In the genomic region with DNA sequence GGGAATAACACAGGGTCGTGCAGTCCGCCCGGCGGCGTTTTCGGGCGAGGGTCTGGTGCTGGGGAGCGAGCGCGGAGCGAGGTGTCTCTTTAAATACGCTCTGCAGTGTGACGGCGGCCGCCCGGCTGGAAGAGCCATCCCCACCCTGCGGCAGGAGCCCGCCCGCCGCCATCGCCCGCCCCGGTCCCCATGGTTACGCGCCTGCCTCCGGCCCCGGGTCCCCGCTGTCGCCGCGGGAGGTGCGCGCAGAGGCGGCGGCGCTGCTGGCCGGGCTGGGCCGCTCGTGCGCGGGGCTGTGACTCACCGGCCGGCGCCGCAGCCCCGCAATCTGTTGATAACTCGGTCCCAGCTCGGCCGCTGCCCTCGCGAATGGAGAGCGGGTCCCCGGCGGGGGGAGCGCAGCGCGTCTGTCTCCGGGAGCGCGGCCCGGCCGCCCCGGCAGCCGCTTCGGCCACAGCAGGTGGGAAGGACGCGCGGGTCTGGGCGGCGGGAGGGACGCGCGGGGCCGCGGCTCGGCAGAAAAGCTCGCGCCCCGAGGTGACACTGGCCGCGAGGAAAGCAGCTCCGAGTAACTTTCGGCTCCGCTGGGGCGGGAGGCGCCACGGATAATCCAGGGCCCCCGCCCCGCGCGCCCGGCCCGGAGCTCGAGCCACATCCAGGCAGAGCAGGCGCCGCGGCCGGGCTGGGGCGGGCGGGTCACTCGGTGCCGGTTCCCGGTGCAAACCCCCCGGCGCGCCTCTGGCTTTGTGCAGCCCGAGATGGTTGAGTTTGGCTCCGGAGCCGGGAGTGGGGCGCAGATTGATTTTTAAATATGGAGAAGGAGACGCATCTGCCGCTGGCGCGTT, we compare ENCODE assay signal across 1 cellular context.
TF ChIP-seq lines count a peak whose summit lies in the region.

A gene with protein sequence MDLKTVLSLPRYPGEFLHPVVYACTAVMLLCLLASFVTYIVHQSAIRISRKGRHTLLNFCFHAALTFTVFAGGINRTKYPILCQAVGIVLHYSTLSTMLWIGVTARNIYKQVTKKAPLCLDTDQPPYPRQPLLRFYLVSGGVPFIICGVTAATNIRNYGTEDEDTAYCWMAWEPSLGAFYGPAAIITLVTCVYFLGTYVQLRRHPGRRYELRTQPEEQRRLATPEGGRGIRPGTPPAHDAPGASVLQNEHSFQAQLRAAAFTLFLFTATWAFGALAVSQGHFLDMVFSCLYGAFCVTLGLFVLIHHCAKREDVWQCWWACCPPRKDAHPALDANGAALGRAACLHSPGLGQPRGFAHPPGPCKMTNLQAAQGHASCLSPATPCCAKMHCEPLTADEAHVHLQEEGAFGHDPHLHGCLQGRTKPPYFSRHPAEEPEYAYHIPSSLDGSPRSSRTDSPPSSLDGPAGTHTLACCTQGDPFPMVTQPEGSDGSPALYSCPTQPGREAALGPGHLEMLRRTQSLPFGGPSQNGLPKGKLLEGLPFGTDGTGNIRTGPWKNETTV (plus strand): TSS at position 246 of the 845 bp plus-strand sequence. CDS start 986 bp downstream, outside the sequence.

TF ChIP-seq in HEK293, 187 proteins besides CTCF, POLR2A, EP300 and RAD21 (continued from another document):
- TF ChIP-seq, protein P1, sequence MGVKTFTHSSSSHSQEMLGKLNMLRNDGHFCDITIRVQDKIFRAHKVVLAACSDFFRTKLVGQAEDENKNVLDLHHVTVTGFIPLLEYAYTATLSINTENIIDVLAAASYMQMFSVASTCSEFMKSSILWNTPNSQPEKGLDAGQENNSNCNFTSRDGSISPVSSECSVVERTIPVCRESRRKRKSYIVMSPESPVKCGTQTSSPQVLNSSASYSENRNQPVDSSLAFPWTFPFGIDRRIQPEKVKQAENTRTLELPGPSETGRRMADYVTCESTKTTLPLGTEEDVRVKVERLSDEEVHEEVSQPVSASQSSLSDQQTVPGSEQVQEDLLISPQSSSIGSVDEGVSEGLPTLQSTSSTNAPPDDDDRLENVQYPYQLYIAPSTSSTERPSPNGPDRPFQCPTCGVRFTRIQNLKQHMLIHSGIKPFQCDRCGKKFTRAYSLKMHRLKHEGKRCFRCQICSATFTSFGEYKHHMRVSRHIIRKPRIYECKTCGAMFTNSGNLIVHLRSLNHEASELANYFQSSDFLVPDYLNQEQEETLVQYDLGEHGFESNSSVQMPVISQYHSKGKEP (tag by site-specific recombination; IDR thresholded peaks at IDR 0.05), result no peak
- TF ChIP-seq ZSCAN30 (tag by site-specific recombination; IDR thresholded peaks at IDR 0.05), result peak; percentile 31; the same call in 1 of the 2 replicates
- 0 out of 2 replicates have a peak, but pooled peaks have one; percentile 18 for TF ChIP-seq IKZF3 (tag by site-specific recombination; IDR thresholded peaks at IDR 0.05)
TF ChIP-seq in HEK293: peak in this region for 11.
